Comparison of ENCODE assay signal across 20 cellular contexts in genomic region chr1:1245840-1246205, GRCh38. TPM values are rescaled to one million over a fixed set of nuclear protein-coding genes. Genes with fewer than 3 reads are reported as not detected.
DNase-seq lines count a peak whose midpoint lies in the region; ATAC-seq, FAIRE-seq and TF ChIP-seq lines count a peak whose summit lies in the region.
"Had no signal": no experiment of that assay in that cellular context is flagged by ENCODE, and none has a peak within 500 bp of the region (broad histone marks: within the 10 kb centered on the region; RNA-seq: fewer than 3 reads in every experiment).

No MANE protein-coding gene starts in this region.

- FAIRE-seq in K562 (lab: Jason Lieb, UNC), result no peak
- FAIRE-seq: A204.1, GM12892, GM18507, H54 had no signal

- H3K4me1 ChIP-seq in GM23338 (ENCODE audit: insufficient read depth), result peaks cover 3% of the 10 kb centered on the region; the same call in 1 of the 2 replicates
- H3K4me1 ChIP-seq in K562 (replicated peaks in 1 of 2; ENCODE audit: control insufficient read depth in 2 of 2, insufficient read depth in 2 of 2, low read length in 2 of 2), result peaks cover 0 to 72% of the 10 kb centered on the region in 2 experiments; a peak in 3 of 5 replicates
- peaks cover 5% of the 10 kb centered on the region for H3K4me1 ChIP-seq in neural progenitor cell
- H3K4me1 ChIP-seq in PC-9 (replicated peaks; ENCODE audit: insufficient read depth), result no peaks in the 10 kb centered on the region

- DNase-seq in GM23338 (ENCODE audit: low spot score) (no peak), K562 (ENCODE audit: extremely low read depth in 1 of 4, low spot score in 3 of 4) (no peak), neural progenitor cell (ENCODE audit: low spot score) (no peak), PC-9 (no peak)
- DNase-seq in activated CD4-positive, alpha-beta T cell treated with anti-CD3 and anti-CD28 coated beads for 1 hour, result no peak
- DNase-seq: ACHN, DMS153, DMS79, GDM1 had no signal

- peaks cover 10% of the 10 kb centered on the region; the same call in 1 of the 2 replicates for H3K27me3 ChIP-seq in GM23338 (ENCODE audit: insufficient read depth)
- no peaks in the 10 kb centered on the region for H3K27me3 ChIP-seq in K562 (ENCODE audit: control insufficient read depth in 2 of 2, insufficient read depth in 2 of 2, low read length in 2 of 2)
- H3K27me3 ChIP-seq in neural progenitor cell, result peaks cover 30% of the 10 kb centered on the region
- no peaks in the 10 kb centered on the region for H3K27me3 ChIP-seq in PC-9 (ENCODE audit: insufficient read depth, low read depth)

- H3K9me1 ChIP-seq in K562 (ENCODE audit: control insufficient read depth, insufficient read depth, low read length), result no peaks in the 10 kb centered on the region

- no peak overlapping the region for H3K9ac ChIP-seq in K562 (ENCODE audit: insufficient read depth in 1 of 2, low read depth in 2 of 2, low read length in 2 of 2)
- H3K9ac ChIP-seq in neural progenitor cell, result no peak overlapping the region
- H3K9ac ChIP-seq: GM23248 had no signal

- no peaks in the 10 kb centered on the region for H3K9me3 Mint-ChIP-seq in GM23338
- no peaks in the 10 kb centered on the region for H3K9me3 Mint-ChIP-seq in neural progenitor cell
- H3K9me3 Mint-ChIP-seq: CD14-positive monocyte; CD4-positive, alpha-beta memory T cell had no signal

- ATAC-seq in GM23338 (no peak), K562 (no peak), HG02610 (IDR thresholded peaks at IDR 0.05; ENCODE audit: unreplicated experiment) (no peak)
- ATAC-seq: HCT116 had no signal

- WGBS in K562 (ENCODE audit: insufficient coverage, low coverage, missing lambda C conversion rate), result 88% methylated on average over 13 of the region's 13 CpGs

- H3K9me2 ChIP-seq in GM23338 (ENCODE audit: insufficient read depth) (no peaks in the 10 kb centered on the region), PC-9 (ENCODE audit: insufficient read depth) (no peaks in the 10 kb centered on the region)

- POLR2A ChIA-PET in K562 (lab: Yijun Ruan, JAX) (no interaction called here), PC-9 (lab: Charles Lee; ENCODE audit: unreplicated experiment) (no interaction called here)

- no peaks in the 10 kb centered on the region for H3K79me2 ChIP-seq in GM23338 (replicated peaks; ENCODE audit: insufficient read depth)
- no peaks in the 10 kb centered on the region for H3K79me2 ChIP-seq in K562 (ENCODE audit: control insufficient read depth, insufficient read depth, low read length)
- H3K79me2 ChIP-seq in neural progenitor cell (ENCODE audit: low read depth), result no peaks in the 10 kb centered on the region
- no peaks in the 10 kb centered on the region for H3K79me2 ChIP-seq in PC-9 (ENCODE audit: low read depth)

- no peak for TF ChIP-seq CTCF in GM23338 (conservative IDR thresholded peaks at IDR 0.05; ENCODE audit: low read depth in 2 of 2)
- no peak for TF ChIP-seq CTCF in K562 (IDR thresholded peaks at IDR 0.05 in 2 of 3, conservative IDR thresholded peaks at IDR 0.05 in 1 of 3; ENCODE audit: insufficient read depth in 2 of 3, low read depth in 1 of 3, low read length in 3 of 3)
- TF ChIP-seq CTCF in neural progenitor cell (IDR thresholded peaks at IDR 0.05), result no peak
- TF ChIP-seq CTCF in PC-9 (conservative IDR thresholded peaks at IDR 0.05), result no peak

- peaks cover 3% of the 10 kb centered on the region; the same call in 1 of the 3 replicates for H3K36me3 Mint-ChIP-seq in GM23338 (ENCODE audit: low read depth)
- H3K36me3 Mint-ChIP-seq in neural progenitor cell, result no peaks in the 10 kb centered on the region
- H3K36me3 Mint-ChIP-seq: CD14-positive monocyte; CD4-positive, alpha-beta memory T cell had no signal

- H3K36me3 ChIP-seq in GM23338 (ENCODE audit: insufficient read depth), result no peaks in the 10 kb centered on the region
- H3K36me3 ChIP-seq in K562 (ENCODE audit: control insufficient read depth, insufficient read depth, low read length), result peaks cover 4% of the 10 kb centered on the region; the same call in 1 of the 3 replicates
- H3K36me3 ChIP-seq in neural progenitor cell, result no peaks in the 10 kb centered on the region
- H3K36me3 ChIP-seq in PC-9 (ENCODE audit: low read depth), result no peaks in the 10 kb centered on the region

- no TSS peak for BruUV-seq in K562 (replicated peaks; lab: Mats Ljungman, UMichigan)
- BruUV-seq in PC-9 (replicated peaks; lab: Mats Ljungman, UMichigan), result no TSS peak

- H4K20me1 ChIP-seq in GM23338 (replicated peaks; ENCODE audit: insufficient read depth) (no peaks in the 10 kb centered on the region), K562 (replicated peaks; ENCODE audit: control insufficient read depth, insufficient read depth, low read length) (no peaks in the 10 kb centered on the region), neural progenitor cell (ENCODE audit: low read depth) (peaks cover 19% of the 10 kb centered on the region), PC-9 (ENCODE audit: insufficient read depth) (no peaks in the 10 kb centered on the region)

- H3K4me2 ChIP-seq in GM23338 (peak overlapping the region; percentile 77; the same call in 1 of the 2 replicates), K562 (ENCODE audit: insufficient read depth, low read length) (no peak overlapping the region), neural progenitor cell (peak overlapping the region; percentile 68), PC-9 (no peak overlapping the region)

- H3K9me3 ChIP-seq in K562 (replicated peaks; ENCODE audit: control insufficient read depth, insufficient read depth, low read depth, low read length) (no peaks in the 10 kb centered on the region), neural progenitor cell (ENCODE audit: low read depth) (no peaks in the 10 kb centered on the region), PC-9 (ENCODE audit: insufficient read depth, low read depth) (no peaks in the 10 kb centered on the region)

- TF ChIP-seq EP300 in K562 (IDR thresholded peaks at IDR 0.05; ENCODE audit: low read length), result no peak

- no peak overlapping the region for H3K4me3 Mint-ChIP-seq in GM23338
- no peak overlapping the region for H3K4me3 Mint-ChIP-seq in neural progenitor cell
- H3K4me3 Mint-ChIP-seq: CD4-positive, alpha-beta memory T cell had no signal

- H3K4me3 ChIP-seq in GM23338, result peak overlapping the region; percentile 47; the same call in 1 of the 2 replicates
- H3K4me3 ChIP-seq in K562, result no peak overlapping the region
- no peak overlapping the region for H3K4me3 ChIP-seq in neural progenitor cell
- no peak overlapping the region for H3K4me3 ChIP-seq in PC-9
- H3K4me3 ChIP-seq: GM23248 had no signal

- H3F3A ChIP-seq in GM23338 (replicated peaks; ENCODE audit: low read depth), result peaks cover 5% of the 10 kb centered on the region; the same call in 1 of the 2 replicates
- peaks cover 10% of the 10 kb centered on the region for H3F3A ChIP-seq in neural progenitor cell (ENCODE audit: low read depth)
- 0 out of 2 replicates have a peak, but pooled peaks cover 4% of the 10 kb centered on the region for H3F3A ChIP-seq in PC-9 (ENCODE audit: insufficient read depth, low read depth)

- H2AFZ ChIP-seq in GM23338 (no peak overlapping the region), K562 (ENCODE audit: low read depth, low read length) (no peak overlapping the region), neural progenitor cell (replicated peaks) (no peak overlapping the region), PC-9 (no peak overlapping the region)
- H2AFZ ChIP-seq: GM23248 had no signal

- no peak for TF ChIP-seq POLR2A in K562 (conservative IDR thresholded peaks at IDR 0.05)

- H3K27ac ChIP-seq in GM23338 (ENCODE audit: low read depth) (no peak overlapping the region), K562 (ENCODE audit: extremely low read depth, low read depth, low read length) (no peak overlapping the region), neural progenitor cell (no peak overlapping the region), PC-9 (no peak overlapping the region)
- H3K27ac ChIP-seq: GM23248 had no signal

- no peak for TF ChIP-seq RAD21 in K562 (CRISPR knock-in tag; conservative IDR thresholded peaks at IDR 0.05 in 1 of 2, IDR thresholded peaks at IDR 0.05 in 1 of 2)

- H3K27me3 Mint-ChIP-seq in GM23338 (ENCODE audit: insufficient read depth, low read depth, poor library complexity) (peaks cover 2% of the 10 kb centered on the region), neural progenitor cell (ENCODE audit: insufficient read depth, low read depth) (peaks cover 4% of the 10 kb centered on the region)
- H3K27me3 Mint-ChIP-seq: CD4-positive, alpha-beta memory T cell had no signal

- CTCF ChIA-PET in K562 (lab: Yijun Ruan, JAX; ENCODE audit: low intra/inter-chr PET ratio) (interaction anchor here (0.5 kb wide), 1 partner anchor 16 kb away, joined by 3 read pairs; no protein-coding TSS in a partner anchor), PC-9 (lab: Charles Lee) (no interaction called here)

- intact Hi-C loops in K562 (cut with micrococcal nuclease), result no loop called here
- intact Hi-C loops in PC-9 (cut with micrococcal nuclease; ENCODE audit: unreplicated experiment), result no loop called here

- in situ Hi-C loops in K562 (cut with MboI), result no loop called here

- H3K4me1 Mint-ChIP-seq in GM23338 (no peaks in the 10 kb centered on the region), neural progenitor cell (no peaks in the 10 kb centered on the region)
- H3K4me1 Mint-ChIP-seq: CD14-positive monocyte had no signal

- H3K27ac Mint-ChIP-seq in GM23338, result no peak overlapping the region
- no peak overlapping the region for H3K27ac Mint-ChIP-seq in neural progenitor cell
- H3K27ac Mint-ChIP-seq: CD14-positive monocyte; CD4-positive, alpha-beta memory T cell had no signal

RNA-seq across cellular contexts. Expression of gene C1QTNF12, which starts 0.7 kb away (rescaled TPM):
- total RNA-seq in GM23338 (2014; rRNA removed; shearing (Covaris generic)), result 3.0 and 4.1 TPM in 2 replicates
- polyA plus RNA-seq in GM23338 (2016; fragmentation: Nextera tagmentation; extraction: Ambion mirVana) (4.1 and 4.2 TPM in 2 replicates), K562 (2011; rRNA removed) (0.43 and 1.1 TPM in 2 replicates), K562 (2014; fragmentation: Illumina TruSeq; extraction: Trizol) (1.1 TPM in 1 of 2 replicates, not detected in the other), K562 (2014; fragmentation: Nextera tagmentation; extraction: Ambion mirVana) (under 1 TPM in 1 of 2 experiments, not detected in 1; 0.11 TPM), K562 (2014; rRNA removed) (1.3 and 4.3 TPM in 2 replicates)
- 2.5 and 12.6 TPM in 2 replicates for total RNA-seq in K562 (2011; cell fraction: chromatin; rRNA removed; ENCODE audit: low replicate concordance)
- 9.5 and 10.8 TPM in 2 replicates for total RNA-seq in K562 (2011; cell fraction: nucleolus; rRNA removed)
- total RNA-seq in K562 (2011; cell fraction: nucleoplasm; rRNA removed), result 4.3 and 7.0 TPM in 2 replicates
- total RNA-seq in K562 (2014; rRNA removed) (1.3 and 1.6 TPM in 2 replicates), K562 (2014; rRNA removed; fragmentation: Illumina TruSeq; extraction: Trizol) (not detected in 2 replicates), K562 (2015; rRNA removed; fragmentation: Illumina TruSeq; extraction: Trizol) (0.58 and 0.75 TPM in 2 replicates), K562 (2021) (2.2 and 3.7 TPM in 2 replicates), neural progenitor cell (ENCODE audit: low replicate concordance) (0.28 and 2.1 TPM in 2 replicates), PC-9 (2021) (5.2 and 11.8 TPM in 2 replicates)
- 0.50 and 1.2 TPM in 2 replicates for polyA plus RNA-seq in K562 (2011; cell fraction: cytosol; rRNA removed)
- polyA plus RNA-seq in K562 (2011; cell fraction: nucleus; rRNA removed), result 18.7 and 21.7 TPM in 2 replicates
- 1.6 and 4.8 TPM in 2 replicates for polyA plus RNA-seq in K562 (2012)
- not detected in 2 replicates for polyA minus RNA-seq in K562 (2011; rRNA and poly(A)+ RNA removed)
- not detected in 2 replicates for polyA minus RNA-seq in K562 (2011; cell fraction: cytosol; rRNA and poly(A)+ RNA removed)
- polyA minus RNA-seq in K562 (2011; cell fraction: nucleus; rRNA and poly(A)+ RNA removed), result 1.1 and 1.8 TPM in 2 replicates
- total RNA-seq: Daoy had no signal
- polyA plus RNA-seq: CD14-positive monocyte had no signal

RNA-seq across cellular contexts. Expression of gene B3GALT6, which starts 13.8 kb away (rescaled TPM):
- total RNA-seq in GM23338 (2014; rRNA removed; shearing (Covaris generic)), result 26.5 and 33.5 TPM in 2 replicates
- polyA plus RNA-seq in GM23338 (2016; fragmentation: Nextera tagmentation; extraction: Ambion mirVana) (5.5 and 9.3 TPM in 2 replicates), K562 (2011; rRNA removed) (5.6 and 7.8 TPM in 2 replicates), K562 (2014; fragmentation: Illumina TruSeq; extraction: Trizol) (8.4 and 9.9 TPM in 2 replicates), K562 (2014; fragmentation: Nextera tagmentation; extraction: Ambion mirVana) (1 to 10 TPM in 1 of 2 experiments, under 1 TPM in 1; 0.68 to 1.0 TPM), K562 (2014; rRNA removed) (15.8 and 17.2 TPM in 2 replicates)
- total RNA-seq in K562 (2011; cell fraction: chromatin; rRNA removed; ENCODE audit: low replicate concordance), result 17.5 and 35.5 TPM in 2 replicates
- 36.8 and 43.7 TPM in 2 replicates for total RNA-seq in K562 (2011; cell fraction: nucleolus; rRNA removed)
- total RNA-seq in K562 (2011; cell fraction: nucleoplasm; rRNA removed), result 21.1 and 24.3 TPM in 2 replicates
- total RNA-seq in K562 (2014; rRNA removed) (29.8 and 33.0 TPM in 2 replicates), K562 (2014; rRNA removed; fragmentation: Illumina TruSeq; extraction: Trizol) (6.8 and 9.0 TPM in 2 replicates), K562 (2015; rRNA removed; fragmentation: Illumina TruSeq; extraction: Trizol) (12.8 and 13.9 TPM in 2 replicates), K562 (2021) (27.9 and 28.1 TPM in 2 replicates), neural progenitor cell (ENCODE audit: low replicate concordance) (15.8 and 32.4 TPM in 2 replicates), PC-9 (2021) (16.2 and 20.8 TPM in 2 replicates)
- 10.2 and 34.2 TPM in 2 replicates for polyA plus RNA-seq in K562 (2011; cell fraction: cytosol; rRNA removed)
- 7.7 and 12.7 TPM in 2 replicates for polyA plus RNA-seq in K562 (2011; cell fraction: nucleus; rRNA removed)
- polyA plus RNA-seq in K562 (2012), result 13.9 and 16.7 TPM in 2 replicates
- polyA minus RNA-seq in K562 (2011; rRNA and poly(A)+ RNA removed), result 6.9 and 10.1 TPM in 2 replicates
- polyA minus RNA-seq in K562 (2011; cell fraction: cytosol; rRNA and poly(A)+ RNA removed), result 9.6 and 12.9 TPM in 2 replicates
- polyA minus RNA-seq in K562 (2011; cell fraction: nucleus; rRNA and poly(A)+ RNA removed), result 23.0 and 24.2 TPM in 2 replicates

RNA-seq across cellular contexts. Expression of gene SDF4, which starts 14.0 kb away (rescaled TPM):
- total RNA-seq in GM23338 (2014; rRNA removed; shearing (Covaris generic)), result 51.6 and 62.6 TPM in 2 replicates
- polyA plus RNA-seq in GM23338 (2016; fragmentation: Nextera tagmentation; extraction: Ambion mirVana), result 45.0 and 49.2 TPM in 2 replicates
- 114 and 239 TPM in 2 replicates for total RNA-seq in K562 (2011; cell fraction: chromatin; rRNA removed; ENCODE audit: low replicate concordance)
- total RNA-seq in K562 (2011; cell fraction: nucleolus; rRNA removed), result 360 and 385 TPM in 2 replicates
- total RNA-seq in K562 (2011; cell fraction: nucleoplasm; rRNA removed), result 146 and 213 TPM in 2 replicates
- 82.6 and 118 TPM in 2 replicates for total RNA-seq in K562 (2014; rRNA removed)
- total RNA-seq in K562 (2014; rRNA removed; fragmentation: Illumina TruSeq; extraction: Trizol), result 18.1 and 30.3 TPM in 2 replicates
- 62.2 and 65.2 TPM in 2 replicates for total RNA-seq in K562 (2015; rRNA removed; fragmentation: Illumina TruSeq; extraction: Trizol)
- total RNA-seq in K562 (2021), result 152 and 160 TPM in 2 replicates
- polyA plus RNA-seq in K562 (2011; rRNA removed), result 43.8 and 77.2 TPM in 2 replicates
- polyA plus RNA-seq in K562 (2011; cell fraction: cytosol; rRNA removed), result 44.3 and 73.9 TPM in 2 replicates
- polyA plus RNA-seq in K562 (2011; cell fraction: nucleus; rRNA removed), result 122 and 161 TPM in 2 replicates
- 112 and 208 TPM in 2 replicates for polyA plus RNA-seq in K562 (2012)
- polyA plus RNA-seq in K562 (2014; fragmentation: Illumina TruSeq; extraction: Trizol), result 66.0 and 88.1 TPM in 2 replicates
- 1 to 10 TPM in 1 of 2 experiments, under 1 TPM in 1; 0.35 to 4.9 TPM for polyA plus RNA-seq in K562 (2014; fragmentation: Nextera tagmentation; extraction: Ambion mirVana)
- 93.4 and 101 TPM in 2 replicates for polyA plus RNA-seq in K562 (2014; rRNA removed)
- 59.1 and 63.4 TPM in 2 replicates for polyA minus RNA-seq in K562 (2011; rRNA and poly(A)+ RNA removed)
- polyA minus RNA-seq in K562 (2011; cell fraction: cytosol; rRNA and poly(A)+ RNA removed), result 37.0 and 61.3 TPM in 2 replicates
- polyA minus RNA-seq in K562 (2011; cell fraction: nucleus; rRNA and poly(A)+ RNA removed), result 48.9 and 83.4 TPM in 2 replicates
- total RNA-seq in neural progenitor cell (ENCODE audit: low replicate concordance), result 16.6 and 43.4 TPM in 2 replicates
- total RNA-seq in PC-9 (2021), result 133 and 139 TPM in 2 replicates

RNA-seq across cellular contexts. Expression of gene UBE2J2, which starts 27.8 kb away (rescaled TPM):
- total RNA-seq in GM23338 (2014; rRNA removed; shearing (Covaris generic)), result 70.2 and 73.5 TPM in 2 replicates
- polyA plus RNA-seq in GM23338 (2016; fragmentation: Nextera tagmentation; extraction: Ambion mirVana), result 47.1 and 49.5 TPM in 2 replicates
- total RNA-seq in K562 (2011; cell fraction: chromatin; rRNA removed; ENCODE audit: low replicate concordance), result 155 and 222 TPM in 2 replicates
- total RNA-seq in K562 (2011; cell fraction: nucleolus; rRNA removed), result 116 and 127 TPM in 2 replicates
- 111 and 123 TPM in 2 replicates for total RNA-seq in K562 (2011; cell fraction: nucleoplasm; rRNA removed)
- total RNA-seq in K562 (2014; rRNA removed), result 110 and 124 TPM in 2 replicates
- total RNA-seq in K562 (2014; rRNA removed; fragmentation: Illumina TruSeq; extraction: Trizol), result 47.1 and 51.5 TPM in 2 replicates
- 73.0 and 75.5 TPM in 2 replicates for total RNA-seq in K562 (2015; rRNA removed; fragmentation: Illumina TruSeq; extraction: Trizol)
- total RNA-seq in K562 (2021), result 109 and 112 TPM in 2 replicates
- polyA plus RNA-seq in K562 (2011; rRNA removed), result 36.4 and 45.5 TPM in 2 replicates
- 45.1 and 76.3 TPM in 2 replicates for polyA plus RNA-seq in K562 (2011; cell fraction: cytosol; rRNA removed)
- polyA plus RNA-seq in K562 (2011; cell fraction: nucleus; rRNA removed), result 61.5 and 87.2 TPM in 2 replicates
- polyA plus RNA-seq in K562 (2012), result 72.3 and 75.8 TPM in 2 replicates
- polyA plus RNA-seq in K562 (2014; fragmentation: Illumina TruSeq; extraction: Trizol), result 81.5 and 83.2 TPM in 2 replicates
- 1 to 10 TPM in 1 of 2 experiments, under 1 TPM in 1; 0.93 to 2.3 TPM for polyA plus RNA-seq in K562 (2014; fragmentation: Nextera tagmentation; extraction: Ambion mirVana)
- polyA plus RNA-seq in K562 (2014; rRNA removed), result 107 and 108 TPM in 2 replicates
- polyA minus RNA-seq in K562 (2011; rRNA and poly(A)+ RNA removed), result 12.5 and 14.9 TPM in 2 replicates
- 35.1 and 36.5 TPM in 2 replicates for polyA minus RNA-seq in K562 (2011; cell fraction: cytosol; rRNA and poly(A)+ RNA removed)
- polyA minus RNA-seq in K562 (2011; cell fraction: nucleus; rRNA and poly(A)+ RNA removed), result 33.1 and 42.7 TPM in 2 replicates
- 32.9 and 39.2 TPM in 2 replicates for total RNA-seq in neural progenitor cell (ENCODE audit: low replicate concordance)
- total RNA-seq in PC-9 (2021), result 54.2 and 55.0 TPM in 2 replicates

RNA-seq across cellular contexts. Expression of gene TNFRSF4, which starts 31.9 kb away (rescaled TPM):
- total RNA-seq in GM23338 (2014; rRNA removed; shearing (Covaris generic)), result not detected in 2 replicates
- not detected in 2 replicates for polyA plus RNA-seq in GM23338 (2016; fragmentation: Nextera tagmentation; extraction: Ambion mirVana)
- total RNA-seq in K562 (2011; cell fraction: chromatin; rRNA removed; ENCODE audit: low replicate concordance), result 0.44 TPM in 1 of 2 replicates, not detected in the other
- total RNA-seq in K562 (2011; cell fraction: nucleolus; rRNA removed), result 0.66 and 1.7 TPM in 2 replicates
- not detected in 2 replicates for total RNA-seq in K562 (2011; cell fraction: nucleoplasm; rRNA removed)
- total RNA-seq in K562 (2014; rRNA removed), result 0.23 TPM in 1 of 2 replicates, not detected in the other
- not detected in 2 replicates for total RNA-seq in K562 (2014; rRNA removed; fragmentation: Illumina TruSeq; extraction: Trizol)
- total RNA-seq in K562 (2015; rRNA removed; fragmentation: Illumina TruSeq; extraction: Trizol), result 0.07 TPM in 1 of 2 replicates, not detected in the other
- 0.44 and 0.47 TPM in 2 replicates for total RNA-seq in K562 (2021)
- 0.08 TPM in 1 of 2 replicates, not detected in the other for polyA plus RNA-seq in K562 (2011; rRNA removed)
- 0.19 and 0.39 TPM in 2 replicates for polyA plus RNA-seq in K562 (2011; cell fraction: cytosol; rRNA removed)
- 0.74 and 1.3 TPM in 2 replicates for polyA plus RNA-seq in K562 (2011; cell fraction: nucleus; rRNA removed)
- polyA plus RNA-seq in K562 (2012), result 0.65 TPM in 1 of 2 replicates, not detected in the other
- not detected in 2 replicates for polyA plus RNA-seq in K562 (2014; fragmentation: Illumina TruSeq; extraction: Trizol)
- polyA plus RNA-seq in K562 (2014; fragmentation: Nextera tagmentation; extraction: Ambion mirVana), result not detected
- polyA plus RNA-seq in K562 (2014; rRNA removed), result 0.16 TPM in 1 of 2 replicates, not detected in the other
- polyA minus RNA-seq in K562 (2011; rRNA and poly(A)+ RNA removed), result not detected in 2 replicates
- polyA minus RNA-seq in K562 (2011; cell fraction: cytosol; rRNA and poly(A)+ RNA removed), result not detected in 2 replicates
- polyA minus RNA-seq in K562 (2011; cell fraction: nucleus; rRNA and poly(A)+ RNA removed), result 0.22 and 0.27 TPM in 2 replicates
- total RNA-seq in neural progenitor cell (ENCODE audit: low replicate concordance), result 0.09 TPM in 1 of 2 replicates, not detected in the other
- 0.20 and 0.38 TPM in 2 replicates for total RNA-seq in PC-9 (2021)
- total RNA-seq: Daoy, GM23248 had no signal
- polyA plus RNA-seq: BJ, CD14-positive monocyte, GM23248 had no signal

Comparison
In these comparisons a context has a peak if more than half of its experiments do, and no peak if none do; other contexts are left out.
1. H3K4me2 ChIP-seq: peak in GM23338 (single experiment) and neural progenitor cell (single experiment); none in K562 (single experiment) and PC-9 (single experiment).